16 cellular contexts compared by ENCODE assay signal in the genomic region with DNA sequence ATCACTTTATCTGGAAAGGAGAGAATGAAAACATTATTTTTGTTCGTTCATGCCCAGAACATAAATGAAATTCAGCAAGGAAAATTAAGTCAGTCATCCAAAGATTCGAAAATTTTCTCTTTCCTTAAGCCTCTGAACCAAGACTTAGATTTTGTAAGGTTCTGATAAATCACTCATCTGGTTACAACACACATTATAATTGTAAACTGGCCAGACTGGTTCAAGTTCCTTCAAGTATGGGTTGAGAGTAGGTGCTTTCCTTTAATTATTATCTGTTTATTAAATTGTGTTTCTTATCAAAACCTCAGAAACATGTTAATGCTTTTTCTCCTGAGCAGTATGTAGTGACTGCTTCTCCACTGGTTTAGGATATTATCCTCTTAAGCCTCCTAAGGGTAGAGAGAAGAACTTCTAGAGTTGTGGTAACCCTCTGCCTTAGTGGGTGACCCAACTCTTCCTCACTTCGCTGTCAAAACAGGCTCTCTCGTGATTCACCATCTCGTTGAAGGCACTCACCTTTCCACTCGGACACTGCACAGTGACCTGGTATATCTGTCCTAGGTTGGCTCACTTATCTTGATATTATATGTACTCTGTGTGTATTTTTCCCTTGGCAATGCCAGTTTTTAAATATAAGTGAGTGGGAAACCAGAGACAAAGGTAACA.
DNase-seq lines count a peak whose midpoint lies in the region; ATAC-seq, FAIRE-seq and TF ChIP-seq lines count a peak whose summit lies in the region.
"Had no signal": no experiment of that assay in that cellular context is flagged by ENCODE, and none has a peak within 500 bp of the region (broad histone marks: within the 10 kb centered on the region; RNA-seq: fewer than 3 reads in every experiment).

No MANE protein-coding gene starts in this region.

- H3K4me3 ChIP-seq in left lung (no peak overlapping the region), ascending aorta (no peak overlapping the region)
- H3K4me3 ChIP-seq: BLaER1 treated with 17β-estradiol and CSF1 and Interleukin-3, amounts not matched to agents 10 nM and 100 nM had no signal

- no peaks in the 10 kb centered on the region for H3K9me3 ChIP-seq in left lung
- H3K9me3 ChIP-seq in ascending aorta = no peaks in the 10 kb centered on the region

- H3K4me1 Mint-ChIP-seq in activated CD8-positive, alpha-beta memory T cell treated with anti-CD3 and anti-CD28 coated beads, Interleukin-2, amount 10 ng/mL, durations not matched to agents 7 days and 5 days = no peaks in the 10 kb centered on the region
- H3K4me1 Mint-ChIP-seq: CD4-positive, CD25-positive, alpha-beta regulatory T cell had no signal

- intact Hi-C loops in left lung (cut with DNase I) (no loop called here), ascending aorta (cut with DNase I) (no loop called here), Right ventricle myocardium superior (cut with DNase I) (no loop called here)

- TF ChIP-seq CTCF in RWPE1 (conservative IDR thresholded peaks at IDR 0.05; ENCODE audit: low read depth) (no peak), left lung (IDR thresholded peaks at IDR 0.05) (no peak), ascending aorta (IDR thresholded peaks at IDR 0.05) (no peak)

- H3K27ac ChIP-seq in RWPE1 (no peak overlapping the region), left lung (no peak overlapping the region), ascending aorta (no peak overlapping the region)
- H3K27ac ChIP-seq: BLaER1 treated with 17β-estradiol and CSF1 and Interleukin-3, amounts not matched to agents 10 nM and 100 nM; HL-60 had no signal

- H3K9me3 Mint-ChIP-seq in activated CD8-positive, alpha-beta memory T cell treated with anti-CD3 and anti-CD28 coated beads, Interleukin-2, amount 10 ng/mL, durations not matched to agents 7 days and 5 days (ENCODE audit: low read depth) = no peaks in the 10 kb centered on the region
- H3K9me3 Mint-ChIP-seq: HFFc6 had no signal

- ATAC-seq in esophagus mucosa (peak; percentile 92), left lung (peak; percentile 47), Right ventricle myocardium superior (ENCODE audit: poor library complexity) (no peak)
- ATAC-seq in activated CD8-positive, alpha-beta memory T cell treated with anti-CD3 and anti-CD28 coated beads, Interleukin-2, amount 10 ng/mL, durations not matched to agents 7 days and 5 days = no peak

- H3K36me3 Mint-ChIP-seq in activated CD8-positive, alpha-beta memory T cell treated with anti-CD3 and anti-CD28 coated beads, Interleukin-2, amount 10 ng/mL, durations not matched to agents 7 days and 5 days = no peaks in the 10 kb centered on the region
- H3K36me3 Mint-ChIP-seq: CD4-positive, CD25-positive, alpha-beta regulatory T cell had no signal

- no peak overlapping the region for H3K27ac Mint-ChIP-seq in activated CD8-positive, alpha-beta memory T cell treated with anti-CD3 and anti-CD28 coated beads, Interleukin-2, amount 10 ng/mL, durations not matched to agents 7 days and 5 days
- H3K27ac Mint-ChIP-seq: HFFc6 had no signal

- no peak for TF ChIP-seq POLR2A in H54 (IDR thresholded peaks at IDR 0.05; ENCODE audit: low read depth, low read length)

- H3K27me3 ChIP-seq in left lung = no peaks in the 10 kb centered on the region
- H3K27me3 ChIP-seq in ascending aorta = no peaks in the 10 kb centered on the region
- H3K27me3 ChIP-seq: BLaER1 treated with 17β-estradiol and CSF1 and Interleukin-3, amounts not matched to agents 10 nM and 100 nM had no signal

- FAIRE-seq in H54 (lab: Jason Lieb, UNC) = peak; percentile 58
- FAIRE-seq: H1 had no signal

- no peak overlapping the region for H3K4me3 Mint-ChIP-seq in activated CD8-positive, alpha-beta memory T cell treated with anti-CD3 and anti-CD28 coated beads, Interleukin-2, amount 10 ng/mL, durations not matched to agents 7 days and 5 days
- H3K4me3 Mint-ChIP-seq: CD4-positive, CD25-positive, alpha-beta regulatory T cell; HFFc6 had no signal

- POLR2A ChIA-PET in RWPE1 (lab: Yijun Ruan, JAX; ENCODE audit: low non-redundant PET) = no interaction called here

- DNase-seq in H54 (ENCODE audit: insufficient read length, low spot score) (no peak), RWPE1 (ENCODE audit: low spot score) (peak; percentile 15), left lung (no peak), ascending aorta (ENCODE audit: low spot score in 2 of 2) (no peak), Right ventricle myocardium superior (no peak)
- no peak for DNase-seq in activated CD8-positive, alpha-beta memory T cell treated with anti-CD3 and anti-CD28 coated beads, Interleukin-2, amount 10 ng/mL, durations not matched to agents 7 days and 5 days
- DNase-seq: ACHN; CD4-positive, CD25-positive, alpha-beta regulatory T cell; DMS53; GF-D8; HCEC 1CT; HFFc6 had no signal

- H3K27me3 Mint-ChIP-seq in activated CD8-positive, alpha-beta memory T cell treated with anti-CD3 and anti-CD28 coated beads, Interleukin-2, amount 10 ng/mL, durations not matched to agents 7 days and 5 days = no peaks in the 10 kb centered on the region

- H3K36me3 ChIP-seq in left lung (no peaks in the 10 kb centered on the region), ascending aorta (no peaks in the 10 kb centered on the region)
- H3K36me3 ChIP-seq: BLaER1 treated with 17β-estradiol and CSF1 and Interleukin-3, amounts not matched to agents 10 nM and 100 nM had no signal

- CTCF ChIA-PET in RWPE1 (lab: Yijun Ruan, JAX) = interaction anchor here (1.2 kb wide), 2 partner anchors 137 to 399 kb away, joined by 3 to 4 read pairs; no protein-coding TSS in a partner anchor
- CTCF ChIA-PET in activated CD8-positive, alpha-beta memory T cell treated with anti-CD3 and anti-CD28 coated beads, Interleukin-2, amount 10 ng/mL, durations not matched to agents 7 days and 5 days (lab: Charles Lee) = no interaction called here

- H3K4me1 ChIP-seq in left lung = no peaks in the 10 kb centered on the region
- no peaks in the 10 kb centered on the region for H3K4me1 ChIP-seq in ascending aorta
- H3K4me1 ChIP-seq: BLaER1 treated with 17β-estradiol and CSF1 and Interleukin-3, amounts not matched to agents 10 nM and 100 nM had no signal

Comparison
In these comparisons a context has a peak if more than half of its experiments do, and no peak if none do; other contexts are left out.
1. ATAC-seq: peak in esophagus mucosa (single experiment) and left lung (single experiment); none in Right ventricle myocardium superior (single experiment) and activated CD8-positive, alpha-beta memory T cell treated with anti-CD3 and anti-CD28 coated beads, Interleukin-2, amount 10 ng/mL, durations not matched to agents 7 days and 5 days (single experiment).